Comparison of ENCODE assay signal across 12 cellular contexts in genomic region chr13:35826626-35827254, GRCh38.
DNase-seq lines count a peak whose midpoint lies in the region; ATAC-seq and TF ChIP-seq lines count a peak whose summit lies in the region.
"Had no signal": no experiment of that assay in that cellular context is flagged by ENCODE, and none has a peak within 500 bp of the region (broad histone marks: within the 10 kb centered on the region; RNA-seq: fewer than 3 reads in every experiment).

No MANE protein-coding gene starts in this region.

- TF ChIP-seq POLR2A in suprapubic skin (IDR thresholded peaks at IDR 0.05): no peak

- H3K4me2 ChIP-seq in SU-DHL-6 (ENCODE audit: low read depth, low read length, poor library complexity, severe bottlenecking): no peak overlapping the region

- TF ChIP-seq CTCF in SU-DHL-6 (IDR thresholded peaks at IDR 0.05; ENCODE audit: insufficient read depth, low read length, poor library complexity, severe bottlenecking) (peak; percentile 48), nephron progenitor cell (IDR thresholded peaks at IDR 0.05) (peak; percentile 27), suprapubic skin (IDR thresholded peaks at IDR 0.05) (no peak)

- H3K4me1 Mint-ChIP-seq in nephron progenitor cell: no peaks in the 10 kb centered on the region

- no peak overlapping the region for H2AFZ ChIP-seq in SU-DHL-6 (ENCODE audit: low read depth, low read length, severe bottlenecking)

- no peak overlapping the region for H3K9ac ChIP-seq in SU-DHL-6 (ENCODE audit: low read length)

- H3K9me3 ChIP-seq in SU-DHL-6 (ENCODE audit: insufficient read depth, low read length) (no peaks in the 10 kb centered on the region), suprapubic skin (no peaks in the 10 kb centered on the region)
- H3K9me3 ChIP-seq: heart left ventricle had no signal

- no peak overlapping the region for H3K4me3 Mint-ChIP-seq in nephron progenitor cell

- no peak for TF ChIP-seq EP300 in suprapubic skin (IDR thresholded peaks at IDR 0.05)

- no peaks in the 10 kb centered on the region for H3K4me1 ChIP-seq in suprapubic skin
- H3K4me1 ChIP-seq: heart left ventricle had no signal

- H3K79me2 ChIP-seq in SU-DHL-6 (ENCODE audit: insufficient read depth, low read length): no peaks in the 10 kb centered on the region

- no peak overlapping the region for H3K27ac Mint-ChIP-seq in nephron progenitor cell

- intact Hi-C loops in left cardiac atrium (cut with DNase I): no loop called here

- no peaks in the 10 kb centered on the region for H3K9me3 Mint-ChIP-seq in nephron progenitor cell

- H4K20me1 ChIP-seq in SU-DHL-6 (ENCODE audit: low read depth, low read length): no peaks in the 10 kb centered on the region

- H3K27me3 ChIP-seq in H7 (ENCODE audit: control insufficient read depth, insufficient read depth, low read length): no peaks in the 10 kb centered on the region
- no peaks in the 10 kb centered on the region for H3K27me3 ChIP-seq in SU-DHL-6 (ENCODE audit: low read length)
- no peaks in the 10 kb centered on the region for H3K27me3 ChIP-seq in suprapubic skin
- H3K27me3 ChIP-seq: heart left ventricle had no signal

- H3K4me3 ChIP-seq in H7 (ENCODE audit: insufficient read depth, low read depth, low read length): no peak overlapping the region
- H3K4me3 ChIP-seq in SU-DHL-6 (ENCODE audit: insufficient read depth, low read length, poor library complexity, severe bottlenecking): no peak overlapping the region
- no peak overlapping the region for H3K4me3 ChIP-seq in suprapubic skin
- H3K4me3 ChIP-seq: heart left ventricle had no signal

- no peak overlapping the region for H3K27ac ChIP-seq in SU-DHL-6 (ENCODE audit: low read depth, low read length)
- H3K27ac ChIP-seq in suprapubic skin: no peak overlapping the region
- H3K27ac ChIP-seq: heart left ventricle, WERI-Rb-1 had no signal

- ATAC-seq in left cardiac atrium: no peak
- ATAC-seq: heart left ventricle had no signal

- H3K36me3 Mint-ChIP-seq in nephron progenitor cell (ENCODE audit: low read depth): no peaks in the 10 kb centered on the region

- H3K27me3 Mint-ChIP-seq in nephron progenitor cell (ENCODE audit: low read depth, poor library complexity): no peaks in the 10 kb centered on the region

- DNase-seq in SIG-M5 treated with dmso at 0.1 percent for 504 hours (lab: John Stamatoyannopoulos, UW; ENCODE audit: unreplicated experiment) (peak; percentile 18), SIG-M5 (lab: John Stamatoyannopoulos, UW) (no peak), H7 (peak; percentile 60), nephron progenitor cell (peak; percentile 15), suprapubic skin (ENCODE audit: low spot score in 2 of 2) (no peak), left cardiac atrium (no peak), nucleus accumbens (lab: John Stamatoyannopoulos, UW) (no peak)
- DNase-seq: activated gamma-delta T cell, heart left ventricle, mesenchymal stem cell, WERI-Rb-1 had no signal

- H3K9me2 ChIP-seq in SU-DHL-6 (replicated peaks; ENCODE audit: insufficient read depth, low read length): no peaks in the 10 kb centered on the region

- H3F3A ChIP-seq in SU-DHL-6 (ENCODE audit: insufficient read depth): no peaks in the 10 kb centered on the region

- 77% methylated on average over 10 of the region's 10 CpGs for WGBS in suprapubic skin

- H3K36me3 ChIP-seq in H7 (replicated peaks; ENCODE audit: control insufficient read depth, insufficient read depth, low read length) (no peaks in the 10 kb centered on the region; the same call in 1 of the 2 replicates), SU-DHL-6 (ENCODE audit: low read length) (no peaks in the 10 kb centered on the region), suprapubic skin (peaks cover 4% of the 10 kb centered on the region)
- H3K36me3 ChIP-seq: heart left ventricle, WERI-Rb-1 had no signal

Comparison
In these comparisons a context has a peak if more than half of its experiments do, and no peak if none do; other contexts are left out.
1. DNase-seq: peak in SIG-M5 treated with dmso at 0.1 percent for 504 hours (single experiment), H7 (single experiment) and nephron progenitor cell (single experiment); none in SIG-M5 (single experiment), suprapubic skin (0 of 2), left cardiac atrium (single experiment) and nucleus accumbens (0 of 56).
2. CTCF ChIP-seq: peak in SU-DHL-6 (single experiment) and nephron progenitor cell (single experiment); none in suprapubic skin (0 of 2).